ENCODE assay signal across 8 cellular contexts in the genomic region with DNA sequence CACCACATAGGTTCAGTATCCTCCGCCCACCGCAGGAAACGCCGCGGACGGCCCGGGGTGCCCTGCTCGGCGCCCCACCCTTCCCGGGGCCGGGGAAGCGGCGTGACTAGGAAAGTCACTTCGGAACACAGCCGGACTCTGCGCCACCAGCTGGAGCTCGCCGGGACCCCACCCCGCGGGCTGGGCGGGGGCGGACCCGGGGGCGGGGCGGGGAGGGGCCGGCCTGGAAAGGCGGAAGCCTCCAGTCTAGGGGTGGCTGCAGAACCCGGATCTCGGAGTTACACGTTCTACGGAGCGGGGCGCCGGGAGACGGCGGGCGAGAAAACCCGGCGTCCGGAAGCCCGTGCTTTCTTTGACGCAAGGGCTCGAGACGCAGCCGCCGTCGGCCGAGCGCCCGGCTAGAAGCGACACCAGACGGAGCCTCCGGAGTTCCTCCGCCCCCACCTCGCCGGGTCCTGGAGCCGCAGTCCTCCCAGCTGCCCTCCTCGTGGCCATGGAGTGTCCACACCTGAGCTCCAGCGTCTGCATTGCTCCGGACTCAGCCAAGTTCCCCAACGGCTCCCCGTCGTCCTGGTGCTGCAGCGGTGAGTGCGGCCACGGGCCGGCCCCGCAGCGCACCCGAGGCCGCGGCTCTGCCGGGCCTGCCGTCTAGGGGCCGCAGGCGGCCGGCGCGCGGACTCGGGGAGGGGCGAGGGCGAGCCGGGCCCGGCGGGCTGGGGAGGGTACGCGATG. TPM values are rescaled to one million over a fixed set of nuclear protein-coding genes. Genes with fewer than 3 reads are reported as not detected.
DNase-seq lines count a peak whose midpoint lies in the region; ATAC-seq and TF ChIP-seq lines count a peak whose summit lies in the region.

A gene with protein sequence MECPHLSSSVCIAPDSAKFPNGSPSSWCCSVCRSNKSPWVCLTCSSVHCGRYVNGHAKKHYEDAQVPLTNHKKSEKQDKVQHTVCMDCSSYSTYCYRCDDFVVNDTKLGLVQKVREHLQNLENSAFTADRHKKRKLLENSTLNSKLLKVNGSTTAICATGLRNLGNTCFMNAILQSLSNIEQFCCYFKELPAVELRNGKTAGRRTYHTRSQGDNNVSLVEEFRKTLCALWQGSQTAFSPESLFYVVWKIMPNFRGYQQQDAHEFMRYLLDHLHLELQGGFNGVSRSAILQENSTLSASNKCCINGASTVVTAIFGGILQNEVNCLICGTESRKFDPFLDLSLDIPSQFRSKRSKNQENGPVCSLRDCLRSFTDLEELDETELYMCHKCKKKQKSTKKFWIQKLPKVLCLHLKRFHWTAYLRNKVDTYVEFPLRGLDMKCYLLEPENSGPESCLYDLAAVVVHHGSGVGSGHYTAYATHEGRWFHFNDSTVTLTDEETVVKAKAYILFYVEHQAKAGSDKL (plus strand): TSS at position 347 of the 732 bp plus-strand sequence. CDS start 147 bp downstream, at position 494.

- peak within 1 kb of the TSS; percentile 94 for H3K4me3 Mint-ChIP-seq in activated CD4-positive, alpha-beta T cell treated with anti-CD3 and anti-CD28 coated beads for 36 hours
- peak within 1 kb of the TSS; percentile 82 for H3K4me3 Mint-ChIP-seq in chondrocyte (ENCODE audit: unreplicated experiment)

- TF ChIP-seq CTCF in chondrocyte (IDR thresholded peaks at IDR 0.05): peak; percentile 73

- H3K27ac Mint-ChIP-seq in activated CD4-positive, alpha-beta T cell treated with anti-CD3 and anti-CD28 coated beads for 36 hours: peak within 1 kb of the TSS; percentile 97
- peak within 1 kb of the TSS; percentile 89 for H3K27ac Mint-ChIP-seq in chondrocyte (ENCODE audit: unreplicated experiment)

- peaks cover 74% of the 10 kb centered on the region for H3K4me1 Mint-ChIP-seq in activated CD4-positive, alpha-beta T cell treated with anti-CD3 and anti-CD28 coated beads for 36 hours
- H3K4me1 Mint-ChIP-seq in chondrocyte (ENCODE audit: low read depth): peaks cover 67% of the 10 kb centered on the region

- peaks cover 4% of the 10 kb centered on the region for H3K36me3 Mint-ChIP-seq in activated CD4-positive, alpha-beta T cell treated with anti-CD3 and anti-CD28 coated beads for 36 hours (ENCODE audit: low read depth)
- H3K36me3 Mint-ChIP-seq in chondrocyte (ENCODE audit: low read depth): no peaks in the 10 kb centered on the region

- intact Hi-C loops in activated CD4-positive, alpha-beta T cell treated with anti-CD3 and anti-CD28 coated beads for 36 hours (cut with DNase I, micrococcal nuclease): loop anchor here (1.0 to 10.0 kb wide), 14 partner anchors 25 to 880 kb away; partner anchors contain the start of genes SNX1 (in 2 of the 2), CIAO2A (in 1 of the 2), PCLAF (in 1 of the 2) and PPIB (in 1 of the 2)

- peak; percentile 90 for DNase-seq in Ammon's horn (ENCODE audit: low spot score)
- DNase-seq in NCI-H524 (lab: John Stamatoyannopoulos, UW): peak; percentile 94 to 96
- DNase-seq in activated CD4-positive, alpha-beta T cell treated with anti-CD3 and anti-CD28 coated beads for 36 hours: peak; percentile 96
- DNase-seq in chondrocyte (ENCODE audit: low spot score): peak; percentile 97
- DNase-seq in kidney tubule cell (ENCODE audit: low spot score): peak; percentile 97
- peak; percentile 85 to 91 for DNase-seq in stimulated activated CD4-positive, alpha-beta T cell treated with anti-CD3 and anti-CD28 coated beads, Interleukin-1b, Interleukin-23, amount 100 ng/mL, for 1 hour (ENCODE audit: low read depth in 2 of 2)

- no peaks in the 10 kb centered on the region for H3K9me3 Mint-ChIP-seq in activated CD4-positive, alpha-beta T cell treated with anti-CD3 and anti-CD28 coated beads for 36 hours (ENCODE audit: low read depth)
- H3K9me3 Mint-ChIP-seq in chondrocyte (ENCODE audit: low read depth): no peaks in the 10 kb centered on the region

- no peaks in the 10 kb centered on the region for H3K27me3 Mint-ChIP-seq in activated CD4-positive, alpha-beta T cell treated with anti-CD3 and anti-CD28 coated beads for 36 hours
- no peaks in the 10 kb centered on the region for H3K27me3 Mint-ChIP-seq in chondrocyte (ENCODE audit: low read depth)

- POLR2A ChIA-PET in activated CD4-positive, alpha-beta T cell treated with anti-CD3 and anti-CD28 coated beads for 36 hours (lab: Charles Lee): interaction anchor here (1.0 to 1.7 kb wide), 5 partner anchors 15 to 96 kb away, joined by 3 to 5 read pairs (median 4); no protein-coding TSS in a partner anchor

- CTCF ChIA-PET in activated CD4-positive, alpha-beta T cell treated with anti-CD3 and anti-CD28 coated beads for 36 hours (lab: Charles Lee): interaction anchor here (0.6 to 8.2 kb wide), 9 partner anchors 17 to 952 kb away, joined by 3 to 78 read pairs (median 4); partner anchors contain the start of gene DAPK2

- peak; percentile 57 for ATAC-seq in HG03432 (IDR thresholded peaks at IDR 0.05; ENCODE audit: unreplicated experiment)
- ATAC-seq in activated CD4-positive, alpha-beta T cell treated with anti-CD3 and anti-CD28 coated beads for 36 hours: peak; percentile 53

- TF ChIP-seq POLR2A in GM19099 (IDR thresholded peaks at IDR 0.05; ENCODE audit: extremely low read depth, insufficient read length, low read depth): peak; percentile 78

RNA-seq across cellular contexts. Expression of the gene that starts here (rescaled TPM):
- total RNA-seq in activated CD4-positive, alpha-beta T cell treated with anti-CD3 and anti-CD28 coated beads for 36 hours: 10 to 100 TPM; 51.1 to 51.7 TPM
- 27.6 to 30.6 TPM (median 28.7 TPM) in 3 replicates for total RNA-seq in chondrocyte

Comparison
In these comparisons a context has a peak if more than half of its experiments do, and no peak if none do; other contexts are left out.
1. Peak in every context shown above with its lines: DNase-seq and ATAC-seq.